Comparison of ENCODE assay signal across 9 cellular contexts in genomic region chr11:128054323-128054910, GRCh38.
A peak's percentile ranks its signal among the peaks of the same experiment; 100 is the strongest.
DNase-seq lines count a peak whose midpoint lies in the region; ATAC-seq, FAIRE-seq and TF ChIP-seq lines count a peak whose summit lies in the region.
"Had no signal": no experiment of that assay in that cellular context is flagged by ENCODE, and none has a peak within 500 bp of the region (broad histone marks: within the 10 kb centered on the region; RNA-seq: fewer than 3 reads in every experiment).

No MANE protein-coding gene starts in this region.

- dilution Hi-C loops in IMR-90 (cut with HindIII; ENCODE audit: low sequenced_read_pairs, unreplicated experiment): no loop called here

- H2AK5ac ChIP-seq in IMR-90 (ENCODE audit: low read depth, low read length): peak overlapping the region; percentile 69; the same call in 1 of the 2 replicates

- in situ Hi-C loops in IMR-90 (cut with MboI; ENCODE audit: low sequenced_read_pairs): no loop called here

- no peak for TF ChIP-seq RAD21 in IMR-90 (IDR thresholded peaks at IDR 0.05; ENCODE audit: low read length)

- CTCF ChIA-PET in IMR-90 (lab: Yijun Ruan, JAX): interaction anchor here (1.7 kb wide), 1 partner anchor 103 kb away, joined by 4 read pairs; no protein-coding TSS in a partner anchor

- H2BK5ac ChIP-seq in IMR-90 (ENCODE audit: low read depth, low read length, poor library complexity, severe bottlenecking): no peak overlapping the region

- peaks cover 10% of the 10 kb centered on the region for H3K4me1 ChIP-seq in IMR-90 (ENCODE audit: control insufficient read depth, insufficient read depth, low read length)
- H3K4me1 ChIP-seq in ovary (ENCODE audit: insufficient read depth): no peaks in the 10 kb centered on the region

- POLR2A ChIA-PET in IMR-90 (lab: Charles Lee; ENCODE audit: unreplicated experiment): no interaction called here

- no peak overlapping the region for H3K27ac Mint-ChIP-seq in type B pancreatic cell

- no peaks in the 10 kb centered on the region for H3K79me1 ChIP-seq in IMR-90 (ENCODE audit: low read depth in 1 of 2, low read length in 2 of 2)

- H3K36me3 Mint-ChIP-seq in type B pancreatic cell: no peaks in the 10 kb centered on the region

- H3K9ac ChIP-seq in IMR-90 (ENCODE audit: low read depth, low read length): no peak overlapping the region

- no peak for TF ChIP-seq EP300 in ovary (IDR thresholded peaks at IDR 0.05)

- TF ChIP-seq CTCF in IMR-90 (conservative IDR thresholded peaks at IDR 0.05; ENCODE audit: low read depth, low read length) (no peak), ovary (IDR thresholded peaks at IDR 0.05) (no peak), type B pancreatic cell (conservative IDR thresholded peaks at IDR 0.05) (no peak)

- H3K9me1 ChIP-seq in IMR-90 (ENCODE audit: insufficient read depth, low read length): peaks cover 4% of the 10 kb centered on the region; the same call in 1 of the 2 replicates

- no peak overlapping the region for H3K27ac ChIP-seq in IMR-90 (ENCODE audit: insufficient read depth, low read length)
- peak overlapping the region; percentile 98 for H3K27ac ChIP-seq in epithelial cell of prostate
- H3K27ac ChIP-seq in ovary: no peak overlapping the region

- H3K23ac ChIP-seq in IMR-90 (ENCODE audit: low read depth, low read length): no peak overlapping the region; the same call in 1 of the 2 replicates

- H3K18ac ChIP-seq in IMR-90 (ENCODE audit: low read depth, low read length): no peak overlapping the region

- no peak overlapping the region for H2AK9ac ChIP-seq in IMR-90 (replicated peaks; ENCODE audit: low read depth, low read length, poor library complexity)

- H3K4me3 ChIP-seq in IMR-90 (ENCODE audit: insufficient read depth, low read depth, low read length) (no peak overlapping the region), ovary (no peak overlapping the region)

- FAIRE-seq in GM12892 (lab: Jason Lieb, UNC): peak; percentile 73

- H3K27me3 ChIP-seq in IMR-90 (ENCODE audit: control insufficient read depth, insufficient read depth, low read length) (no peaks in the 10 kb centered on the region), ovary (no peaks in the 10 kb centered on the region)

- no peak overlapping the region for H3K14ac ChIP-seq in IMR-90 (replicated peaks; ENCODE audit: low read depth, low read length)

- H2BK15ac ChIP-seq in IMR-90 (ENCODE audit: low read depth, low read length): peak overlapping the region; percentile 69; the same call in 1 of the 3 replicates

- H3K4ac ChIP-seq in IMR-90 (ENCODE audit: low read depth, low read length): peak overlapping the region; percentile 8; the same call in 1 of the 2 replicates

- BruUV-seq in IMR-90 (replicated peaks; lab: Mats Ljungman, UMichigan): no TSS peak

- intact Hi-C loops in IMR-90 (cut with micrococcal nuclease): no loop called here
- intact Hi-C loops in ovary (cut with DNase I): no loop called here

- H2AFZ ChIP-seq in IMR-90 (replicated peaks; ENCODE audit: low read length, poor library complexity): no peak overlapping the region

- no peak overlapping the region for H3K4me2 ChIP-seq in IMR-90 (ENCODE audit: low read depth, low read length)

- no peak for TF ChIP-seq POLR2A in GM12892 (IDR thresholded peaks at IDR 0.05; ENCODE audit: low read depth, low read length)
- TF ChIP-seq POLR2A in IMR-90 (IDR thresholded peaks at IDR 0.05; ENCODE audit: low read depth, low read length): no peak
- TF ChIP-seq POLR2A in ovary (IDR thresholded peaks at IDR 0.05): no peak

- peak overlapping the region; percentile 27; the same call in 1 of the 2 replicates for H2BK20ac ChIP-seq in IMR-90 (ENCODE audit: low read depth, low read length)

- H3K9me3 ChIP-seq in IMR-90 (ENCODE audit: control insufficient read depth, insufficient read depth, low read length): no peaks in the 10 kb centered on the region
- H3K9me3 ChIP-seq in ovary: no peaks in the 10 kb centered on the region

- no CpG with 5 or more reads among the region's 2 CpGs for WGBS in IMR-90 (ENCODE audit: extremely low coverage in 2 of 2, insufficient read length in 1 of 2), 2 experiments
- WGBS in ovary, 3 donors: 72 to 80% (median 78%) methylated on average over 2 of the region's 2 CpGs

- H3K56ac ChIP-seq in IMR-90 (ENCODE audit: extremely low read depth, insufficient read depth, low read length): no peak overlapping the region; the same call in 1 of the 2 replicates

- H4K20me1 ChIP-seq in IMR-90 (ENCODE audit: insufficient read depth, low read length): no peaks in the 10 kb centered on the region

- H4K91ac ChIP-seq in IMR-90 (ENCODE audit: insufficient read depth, low read depth, low read length): no peak overlapping the region

- peak overlapping the region in 1 of 2 experiments; percentile 2; a peak in 1 of 4 replicates for H4K8ac ChIP-seq in IMR-90 (ENCODE audit: low read depth in 2 of 2, low read length in 2 of 2)

- DNase-seq in GM12892 (ENCODE audit: insufficient read length) (no peak), IMR-90 (peak; percentile 47), epithelial cell of prostate (ENCODE audit: low read depth, low spot score) (peak; percentile 64), ovary (no peak), NCI-H748 (lab: John Stamatoyannopoulos, UW; ENCODE audit: unreplicated experiment) (no peak), type B pancreatic cell (ENCODE audit: extremely low spot score, unreplicated experiment) (no peak), NCI-H345 (lab: John Stamatoyannopoulos, UW) (no peak)
- DNase-seq: kidney glomerular epithelial cell had no signal

- H2BK120ac ChIP-seq in IMR-90 (ENCODE audit: low read depth, low read length): peak overlapping the region; percentile 33; the same call in 1 of the 2 replicates

- H4K5ac ChIP-seq in IMR-90 (ENCODE audit: low read depth, low read length): no peak overlapping the region

- H3K36me3 ChIP-seq in IMR-90 (ENCODE audit: control insufficient read depth, insufficient read depth, low read length) (no peaks in the 10 kb centered on the region), ovary (no peaks in the 10 kb centered on the region)

- peaks cover 22% of the 10 kb centered on the region for H3K4me1 Mint-ChIP-seq in type B pancreatic cell (ENCODE audit: unreplicated experiment)

- H3K4me3 Mint-ChIP-seq in type B pancreatic cell: no peak overlapping the region

- no peaks in the 10 kb centered on the region for H3K27me3 Mint-ChIP-seq in type B pancreatic cell

- ATAC-seq in GM21526 (IDR thresholded peaks at IDR 0.05; ENCODE audit: low FRiP score, unreplicated experiment): peak; percentile 77
- ATAC-seq in IMR-90 (ENCODE audit: low read depth): peak; percentile 44

- no peaks in the 10 kb centered on the region for H3K9me3 Mint-ChIP-seq in type B pancreatic cell

TF ChIP-seq in IMR-90, 13 proteins besides CTCF, POLR2A, EP300 and RAD21:
- TF ChIP-seq NFE2L2 (IDR thresholded peaks at IDR 0.05; ENCODE audit: low read depth, low read length) (no peak), SMC3 (IDR thresholded peaks at IDR 0.05; ENCODE audit: low read depth, low read length) (no peak), BHLHE40 (IDR thresholded peaks at IDR 0.05; ENCODE audit: low read depth, low read length) (no peak), MAFK (IDR thresholded peaks at IDR 0.05; ENCODE audit: low read depth, low read length) (no peak), FOS (IDR thresholded peaks at IDR 0.05; ENCODE audit: low read depth, low read length) (no peak), CEBPB (IDR thresholded peaks at IDR 0.05; ENCODE audit: low read depth, low read length) (no peak), RCOR1 (IDR thresholded peaks at IDR 0.05; ENCODE audit: insufficient replicate concordance, low read length) (no peak), CHD1 (IDR thresholded peaks at IDR 0.05; ENCODE audit: low read depth, low read length) (no peak)
- TF ChIP-seq, protein P1, sequence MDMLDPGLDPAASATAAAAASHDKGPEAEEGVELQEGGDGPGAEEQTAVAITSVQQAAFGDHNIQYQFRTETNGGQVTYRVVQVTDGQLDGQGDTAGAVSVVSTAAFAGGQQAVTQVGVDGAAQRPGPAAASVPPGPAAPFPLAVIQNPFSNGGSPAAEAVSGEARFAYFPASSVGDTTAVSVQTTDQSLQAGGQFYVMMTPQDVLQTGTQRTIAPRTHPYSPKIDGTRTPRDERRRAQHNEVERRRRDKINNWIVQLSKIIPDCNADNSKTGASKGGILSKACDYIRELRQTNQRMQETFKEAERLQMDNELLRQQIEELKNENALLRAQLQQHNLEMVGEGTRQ (IDR thresholded peaks at IDR 0.05; ENCODE audit: low read depth, low read length): no peak
TF ChIP-seq in IMR-90: peak in this region for 0.

Comparison
In these comparisons a context has a peak if more than half of its experiments do, and no peak if none do; other contexts are left out.
1. DNase-seq: peak in IMR-90 (single experiment) and epithelial cell of prostate (single experiment); none in GM12892 (single experiment), ovary (0 of 5), NCI-H748 (single experiment), type B pancreatic cell (single experiment) and NCI-H345 (single experiment).